ENCODE assay signal across 1 cellular context in genomic region chr2:120398961-120399888, GRCh38.
TF ChIP-seq lines count a peak whose summit lies in the region.

No MANE protein-coding gene starts in this region.

TF ChIP-seq in HepG2, 621 proteins besides CTCF, POLR2A, EP300 and RAD21 (continued from another document and continues in another):
- TF ChIP-seq ZNF687 (CRISPR knock-in tag; IDR thresholded peaks at IDR 0.05) (peak; percentile 98), MYPOP (CRISPR knock-in tag; IDR thresholded peaks at IDR 0.05) (peak; percentile 89), MTERF4 (CRISPR knock-in tag; IDR thresholded peaks at IDR 0.05) (no peak; the same call in 1 of the 2 replicates), ZFAT (CRISPR knock-in tag; conservative IDR thresholded peaks at IDR 0.05) (no peak), STAG1 (CRISPR knock-in tag; IDR thresholded peaks at IDR 0.05) (peak; percentile 15; the same call in 1 of the 2 replicates), TCF7 (IDR thresholded peaks at IDR 0.05; ENCODE audit: low read depth) (peak; percentile 93), TIGD3 (CRISPR knock-in tag; IDR thresholded peaks at IDR 0.05; ENCODE audit: borderline replicate concordance) (no peak), ZSCAN22 (CRISPR knock-in tag; IDR thresholded peaks at IDR 0.05) (no peak), SAFB2 (CRISPR knock-in tag; IDR thresholded peaks at IDR 0.05; ENCODE audit: borderline replicate concordance, low read depth) (peak; percentile 62; the same call in 1 of the 2 replicates), ZNF484 (CRISPR knock-in tag; IDR thresholded peaks at IDR 0.05; ENCODE audit: borderline replicate concordance, low read depth) (no peak), NAIF1 (CRISPR knock-in tag; IDR thresholded peaks at IDR 0.05; ENCODE audit: borderline replicate concordance) (no peak), TMF1 (CRISPR knock-in tag; IDR thresholded peaks at IDR 0.05; ENCODE audit: low read depth) (no peak), ZNF598 (CRISPR knock-in tag; IDR thresholded peaks at IDR 0.05; ENCODE audit: borderline replicate concordance) (no peak), U2AF1 (optimal IDR thresholded peaks at IDR 0.05; ENCODE audit: low read depth, low read length) (no peak), MYNN (CRISPR knock-in tag; IDR thresholded peaks at IDR 0.05; ENCODE audit: low read depth) (no peak), NR3C1 (CRISPR knock-in tag; IDR thresholded peaks at IDR 0.05) (no peak), LRRFIP1 (CRISPR knock-in tag; conservative IDR thresholded peaks at IDR 0.05) (no peak), MAF1 (CRISPR knock-in tag; IDR thresholded peaks at IDR 0.05; ENCODE audit: borderline replicate concordance) (no peak), ZNF639 (CRISPR knock-in tag; conservative IDR thresholded peaks at IDR 0.05) (0 out of 2 replicates have a peak, but pooled peaks have one; percentile 62), MZF1 (CRISPR knock-in tag; IDR thresholded peaks at IDR 0.05; ENCODE audit: borderline replicate concordance) (no peak), IRX3 (CRISPR knock-in tag; IDR thresholded peaks at IDR 0.05; ENCODE audit: borderline replicate concordance, low read depth) (no peak), NFE2L1 (CRISPR knock-in tag; IDR thresholded peaks at IDR 0.05; ENCODE audit: borderline replicate concordance) (no peak), TRAFD1 (CRISPR knock-in tag; IDR thresholded peaks at IDR 0.05; ENCODE audit: borderline replicate concordance) (no peak), RFX1 (IDR thresholded peaks at IDR 0.05) (no peak), FOXM1 (CRISPR knock-in tag; IDR thresholded peaks at IDR 0.05) (no peak), FOSL2 (CRISPR knock-in tag; IDR thresholded peaks at IDR 0.05) (peak; percentile 98), ZNF878 (CRISPR knock-in tag; IDR thresholded peaks at IDR 0.05) (peak; percentile 93), ZNF790 (CRISPR knock-in tag; IDR thresholded peaks at IDR 0.05; ENCODE audit: borderline replicate concordance) (no peak), EHMT2 (IDR thresholded peaks at IDR 0.05; ENCODE audit: borderline replicate concordance, low read depth, low read length) (no peak), KLF11 (CRISPR knock-in tag; IDR thresholded peaks at IDR 0.05) (peak; percentile 95; the same call in 1 of the 2 replicates), JDP2 (CRISPR knock-in tag; IDR thresholded peaks at IDR 0.05; ENCODE audit: borderline replicate concordance) (no peak; the same call in 1 of the 2 replicates), YEATS2 (CRISPR knock-in tag; IDR thresholded peaks at IDR 0.05; ENCODE audit: borderline replicate concordance) (no peak), ARNTL (CRISPR knock-in tag; IDR thresholded peaks at IDR 0.05) (peak; percentile 98), ZNF720 (CRISPR knock-in tag; IDR thresholded peaks at IDR 0.05) (no peak), CAMTA2 (CRISPR knock-in tag; IDR thresholded peaks at IDR 0.05; ENCODE audit: borderline replicate concordance) (no peak), ZNF777 (CRISPR knock-in tag; IDR thresholded peaks at IDR 0.05) (no peak)
- TF ChIP-seq, protein P1, sequence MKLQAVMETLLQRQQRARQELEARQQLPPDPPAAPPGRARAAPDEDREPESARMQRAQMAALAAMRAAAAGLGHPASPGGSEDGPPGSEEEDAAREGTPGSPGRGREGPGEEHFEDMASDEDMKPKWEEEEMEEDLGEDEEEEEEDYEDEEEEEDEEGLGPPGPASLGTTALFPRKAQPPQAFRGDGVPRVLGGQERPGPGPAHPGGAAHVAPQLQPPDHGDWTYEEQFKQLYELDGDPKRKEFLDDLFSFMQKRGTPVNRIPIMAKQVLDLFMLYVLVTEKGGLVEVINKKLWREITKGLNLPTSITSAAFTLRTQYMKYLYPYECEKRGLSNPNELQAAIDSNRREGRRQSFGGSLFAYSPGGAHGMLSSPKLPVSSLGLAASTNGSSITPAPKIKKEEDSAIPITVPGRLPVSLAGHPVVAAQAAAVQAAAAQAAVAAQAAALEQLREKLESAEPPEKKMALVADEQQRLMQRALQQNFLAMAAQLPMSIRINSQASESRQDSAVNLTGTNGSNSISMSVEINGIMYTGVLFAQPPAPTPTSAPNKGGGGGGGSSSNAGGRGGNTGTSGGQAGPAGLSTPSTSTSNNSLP (IDR thresholded peaks at IDR 0.05; ENCODE audit: low read depth, low read length): no peak
- TF ChIP-seq, protein P2, sequence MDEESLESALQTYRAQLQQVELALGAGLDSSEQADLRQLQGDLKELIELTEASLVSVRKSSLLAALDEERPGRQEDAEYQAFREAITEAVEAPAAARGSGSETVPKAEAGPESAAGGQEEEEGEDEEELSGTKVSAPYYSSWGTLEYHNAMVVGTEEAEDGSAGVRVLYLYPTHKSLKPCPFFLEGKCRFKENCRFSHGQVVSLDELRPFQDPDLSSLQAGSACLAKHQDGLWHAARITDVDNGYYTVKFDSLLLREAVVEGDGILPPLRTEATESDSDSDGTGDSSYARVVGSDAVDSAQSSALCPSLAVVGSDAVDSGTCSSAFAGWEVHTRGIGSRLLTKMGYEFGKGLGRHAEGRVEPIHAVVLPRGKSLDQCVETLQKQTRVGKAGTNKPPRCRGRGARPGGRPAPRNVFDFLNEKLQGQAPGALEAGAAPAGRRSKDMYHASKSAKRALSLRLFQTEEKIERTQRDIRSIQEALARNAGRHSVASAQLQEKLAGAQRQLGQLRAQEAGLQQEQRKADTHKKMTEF (CRISPR knock-in tag; IDR thresholded peaks at IDR 0.05): peak; percentile 91
- TF ChIP-seq, protein P3, sequence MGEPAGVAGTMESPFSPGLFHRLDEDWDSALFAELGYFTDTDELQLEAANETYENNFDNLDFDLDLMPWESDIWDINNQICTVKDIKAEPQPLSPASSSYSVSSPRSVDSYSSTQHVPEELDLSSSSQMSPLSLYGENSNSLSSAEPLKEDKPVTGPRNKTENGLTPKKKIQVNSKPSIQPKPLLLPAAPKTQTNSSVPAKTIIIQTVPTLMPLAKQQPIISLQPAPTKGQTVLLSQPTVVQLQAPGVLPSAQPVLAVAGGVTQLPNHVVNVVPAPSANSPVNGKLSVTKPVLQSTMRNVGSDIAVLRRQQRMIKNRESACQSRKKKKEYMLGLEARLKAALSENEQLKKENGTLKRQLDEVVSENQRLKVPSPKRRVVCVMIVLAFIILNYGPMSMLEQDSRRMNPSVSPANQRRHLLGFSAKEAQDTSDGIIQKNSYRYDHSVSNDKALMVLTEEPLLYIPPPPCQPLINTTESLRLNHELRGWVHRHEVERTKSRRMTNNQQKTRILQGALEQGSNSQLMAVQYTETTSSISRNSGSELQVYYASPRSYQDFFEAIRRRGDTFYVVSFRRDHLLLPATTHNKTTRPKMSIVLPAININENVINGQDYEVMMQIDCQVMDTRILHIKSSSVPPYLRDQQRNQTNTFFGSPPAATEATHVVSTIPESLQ (CRISPR knock-in tag; conservative IDR thresholded peaks at IDR 0.05): no peak
- TF ChIP-seq, protein P4, sequence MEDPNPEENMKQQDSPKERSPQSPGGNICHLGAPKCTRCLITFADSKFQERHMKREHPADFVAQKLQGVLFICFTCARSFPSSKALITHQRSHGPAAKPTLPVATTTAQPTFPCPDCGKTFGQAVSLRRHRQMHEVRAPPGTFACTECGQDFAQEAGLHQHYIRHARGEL (CRISPR knock-in tag; IDR thresholded peaks at IDR 0.05): no peak
